16 cellular contexts compared by ENCODE assay signal in genomic region chr3:186152361-186152798, GRCh38. TPM values are rescaled to one million over a fixed set of nuclear protein-coding genes. Genes with fewer than 3 reads are reported as not detected.
A peak's percentile ranks its signal among the peaks of the same experiment; 100 is the strongest.
DNase-seq lines count a peak whose midpoint lies in the region; ATAC-seq, FAIRE-seq and TF ChIP-seq lines count a peak whose summit lies in the region.
"Had no signal": no experiment of that assay in that cellular context is flagged by ENCODE, and none has a peak within 500 bp of the region (broad histone marks: within the 10 kb centered on the region; RNA-seq: fewer than 3 reads in every experiment).

No MANE protein-coding gene starts in this region.

- H3K4me3 ChIP-seq in GM12878 = peak overlapping the region; percentile 34; the same call in 1 of the 2 replicates
- H3K4me3 ChIP-seq: GM23248, smooth muscle cell had no signal

- peaks cover 39 to 60% of the 10 kb centered on the region in 2 donors for H3K27me3 Mint-ChIP-seq in effector memory CD8-positive, alpha-beta T cell

- peaks cover 5 to 8% of the 10 kb centered on the region in 2 donors for H3K4me1 Mint-ChIP-seq in effector memory CD8-positive, alpha-beta T cell (ENCODE audit: low read depth in 2 of 2)

- in situ Hi-C loops in GM12878 (cut with MboI) = no loop called here

- H4K20me1 ChIP-seq in GM12878 (ENCODE audit: control insufficient read depth, insufficient read depth) = no peaks in the 10 kb centered on the region

- no peaks in the 10 kb centered on the region for H3K36me3 Mint-ChIP-seq in effector memory CD8-positive, alpha-beta T cell (ENCODE audit: insufficient read depth)
- H3K36me3 Mint-ChIP-seq: CD4-positive, CD25-positive, alpha-beta regulatory T cell; T-cell had no signal

- CTCF ChIA-PET in GM12878 (lab: Yijun Ruan, JAX) = interaction anchor here (0.7 to 1.6 kb wide), 11 partner anchors 10 to 388 kb away, joined by 3 to 7 read pairs (median 3); no protein-coding TSS in a partner anchor

- H3K27me3 ChIP-seq in GM12878 (replicated peaks in 1 of 2; ENCODE audit: control insufficient read depth in 2 of 2, insufficient read depth in 2 of 2, low read length in 1 of 2) = no peaks in the 10 kb centered on the region

- FAIRE-seq in GM12878 (lab: Jason Lieb, UNC) = no peak

- no peak for TF ChIP-seq EP300 in GM12878 (IDR thresholded peaks at IDR 0.05; ENCODE audit: borderline replicate concordance in 1 of 2, control insufficient read depth in 1 of 2, low read depth in 2 of 2, low read length in 2 of 2)

- no peak overlapping the region for H3K9ac ChIP-seq in GM12878 (ENCODE audit: control insufficient read depth, insufficient read depth, low read length)
- H3K9ac ChIP-seq: GM23248 had no signal

- peaks cover 28% of the 10 kb centered on the region for H3K4me1 ChIP-seq in GM12878 (ENCODE audit: control insufficient read depth, insufficient read depth, low read length)

- no peak overlapping the region for H3K4me3 Mint-ChIP-seq in effector memory CD8-positive, alpha-beta T cell
- H3K4me3 Mint-ChIP-seq: activated CD8-positive, alpha-beta T cell treated with anti-CD3 and anti-CD28 coated beads for 36 hours; activated naive CD4-positive, alpha-beta T cell treated with anti-CD3 and anti-CD28 coated beads for 36 hours; CD4-positive, CD25-positive, alpha-beta regulatory T cell; T-cell had no signal

- POLR2A ChIA-PET in GM12878 (lab: Charles Lee) = interaction anchor here (0.9 to 2.0 kb wide), 4 partner anchors 10 to 89 kb away, joined by 3 to 6 read pairs (median 3); no protein-coding TSS in a partner anchor

- ATAC-seq in GM18502 (IDR thresholded peaks at IDR 0.05; ENCODE audit: poor library complexity, unreplicated experiment) (peak; percentile 32), GM21515 (IDR thresholded peaks at IDR 0.05; ENCODE audit: unreplicated experiment) (peak; percentile 25), HG03135 (IDR thresholded peaks at IDR 0.05; ENCODE audit: unreplicated experiment) (peak; percentile 17), GM12878 (peak; percentile 50)
- no peak for ATAC-seq in effector memory CD8-positive, alpha-beta T cell (replicated peaks)
- ATAC-seq: T-cell had no signal

- H3K9me3 Mint-ChIP-seq in effector memory CD8-positive, alpha-beta T cell = no peaks in the 10 kb centered on the region
- H3K9me3 Mint-ChIP-seq: activated CD8-positive, alpha-beta T cell treated with anti-CD3 and anti-CD28 coated beads for 36 hours; activated naive CD4-positive, alpha-beta T cell treated with anti-CD3 and anti-CD28 coated beads for 36 hours; CD4-positive, CD25-positive, alpha-beta regulatory T cell; T-cell had no signal

- H2AFZ ChIP-seq in GM12878 (ENCODE audit: control insufficient read depth, low read depth, low read length) = peak overlapping the region; percentile 54
- H2AFZ ChIP-seq: GM23248 had no signal

- TF ChIP-seq CTCF in GM12878 (IDR thresholded peaks at IDR 0.05 in 2 of 3, conservative IDR thresholded peaks at IDR 0.05 in 1 of 3; ENCODE audit: control insufficient read depth in 2 of 3, extremely low read depth in 1 of 3, insufficient read depth in 1 of 3, low read depth in 3 of 3, low read length in 3 of 3) = no peak

- SMC1A ChIA-PET in GM12878 (lab: Charles Lee; ENCODE audit: uncharacterized antibody, unreplicated experiment) = interaction anchor here (0.6 to 2.6 kb wide), 15 partner anchors 11 to 388 kb away, joined by 3 to 12 read pairs (median 4); partner anchors contain the start of gene ETV5

- no peak for TF ChIP-seq POLR2A in GM12878 (IDR thresholded peaks at IDR 0.05; ENCODE audit: low read depth, low read length)

- H3K27ac ChIP-seq in GM12878 (ENCODE audit: control insufficient read depth, insufficient read depth) = peak overlapping the region; percentile 62
- H3K27ac ChIP-seq: GM23248 had no signal

- 20% methylated on average over 8 of the region's 8 CpGs for WGBS in GM12878 (ENCODE audit: insufficient coverage, insufficient replicate concordance, low lambda C conversion rate, missing lambda C conversion rate)

- no peaks in the 10 kb centered on the region for H3K36me3 ChIP-seq in GM12878 (ENCODE audit: control insufficient read depth in 2 of 2, insufficient read depth in 2 of 2, low read length in 1 of 2)

- peak overlapping the region; percentile 88 for H3K4me2 ChIP-seq in GM12878 (ENCODE audit: control insufficient read depth, insufficient read depth)
- H3K4me2 ChIP-seq: smooth muscle cell had no signal

- DNase-seq in GM12878 (ENCODE audit: low read depth, low spot score) = peak; percentile 7
- no peak for DNase-seq in GF-D8 (lab: John Stamatoyannopoulos, UW)
- no peak for DNase-seq in effector memory CD8-positive, alpha-beta T cell
- no peak for DNase-seq in GDM1 (lab: John Stamatoyannopoulos, UW)
- DNase-seq in middle frontal gyrus (ENCODE audit: extremely low spot score, low spot score) = no peak
- DNase-seq: activated CD8-positive, alpha-beta T cell treated with anti-CD3 and anti-CD28 coated beads for 36 hours; activated naive CD4-positive, alpha-beta T cell treated with anti-CD3 and anti-CD28 coated beads for 36 hours; GM23248; NCI-H146; NK-92 treated with Interleukin-12 subunit alpha and Interleukin-12 subunit beta, amount 100 ng/mL, for 24 hours had no signal

- RAD21 ChIA-PET in GM12878 (lab: Charles Lee; ENCODE audit: unreplicated experiment) = interaction anchor here (0.6 to 2.0 kb wide), 11 partner anchors 13 to 388 kb away, joined by 3 to 11 read pairs (median 4); no protein-coding TSS in a partner anchor

- BruUV-seq in GM12878 (replicated peaks; lab: Mats Ljungman, UMichigan) = no TSS peak

- H3K9me3 ChIP-seq in GM12878 (replicated peaks; ENCODE audit: control insufficient read depth, insufficient read depth, low read length) = no peaks in the 10 kb centered on the region

- intact Hi-C loops in GM12878 (cut with micrococcal nuclease; ENCODE audit: unreplicated experiment) = loop anchor here (5.0 kb wide), 3 partner anchors 45 to 90 kb away; partner anchors contain the start of gene ETV5

- TF ChIP-seq RAD21 in GM12878 (IDR thresholded peaks at IDR 0.05; ENCODE audit: insufficient read depth, low read depth, low read length) = no peak

- no peak overlapping the region for H3K27ac Mint-ChIP-seq in effector memory CD8-positive, alpha-beta T cell
- H3K27ac Mint-ChIP-seq: activated CD8-positive, alpha-beta T cell treated with anti-CD3 and anti-CD28 coated beads for 36 hours; activated naive CD4-positive, alpha-beta T cell treated with anti-CD3 and anti-CD28 coated beads for 36 hours; CD4-positive, CD25-positive, alpha-beta regulatory T cell; T-cell had no signal

- no peaks in the 10 kb centered on the region for H3K79me2 ChIP-seq in GM12878 (ENCODE audit: control insufficient read depth, insufficient read depth, low read length)

TF ChIP-seq in GM12878, 131 proteins besides CTCF, POLR2A, EP300 and RAD21:
- TF ChIP-seq MTA3 (IDR thresholded peaks at IDR 0.05; ENCODE audit: borderline replicate concordance, low read length) = 0 out of 2 replicates have a peak, but pooled peaks have one; percentile 20
- no peak for TF ChIP-seq SIX5 (IDR thresholded peaks at IDR 0.05; ENCODE audit: low read depth, low read length, severe bottlenecking)
- TF ChIP-seq RUNX3 (IDR thresholded peaks at IDR 0.05; ENCODE audit: low read length) = 0 out of 2 replicates have a peak, but pooled peaks have one; percentile 14

RNA-seq across cellular contexts. Expression of gene ETV5, which starts 43.5 kb away (rescaled TPM):
- total RNA-seq in GM12878 (2013; cell fraction: nucleolus; rRNA removed) = 39.6 and 39.8 TPM in 2 replicates
- total RNA-seq in GM12878 (2014; rRNA removed) (8.1 and 8.3 TPM in 2 replicates), GM12878 (2014; rRNA removed; fragmentation: Illumina TruSeq; extraction: Trizol) (5.9 and 6.3 TPM in 2 replicates), GM12878 (2021) (10.6 and 12.5 TPM in 2 replicates)
- polyA plus RNA-seq in GM12878 (2011; ENCODE audit: low read depth) = 2.9 TPM
- polyA plus RNA-seq in GM12878 (2011; rRNA removed) (5.4 and 6.0 TPM in 2 replicates), GM12878 (2014; fragmentation: Illumina TruSeq; extraction: Trizol) (6.7 and 7.8 TPM in 2 replicates), GM12878 (2014; fragmentation: Nextera tagmentation; extraction: Ambion mirVana) (1 to 10 TPM; 5.0 to 5.4 TPM), GM12878 (2014; rRNA removed) (7.0 and 7.8 TPM in 2 replicates), GM12878 (2016; fragmentation: Nextera tagmentation; extraction: Ambion mirVana) (10 to 100 TPM; 14.5 to 18.4 TPM)
- polyA plus RNA-seq in GM12878 (2011; cell fraction: cytosol; rRNA removed) = 4.1 and 5.4 TPM in 2 replicates
- 2.9 and 3.9 TPM in 2 replicates for polyA plus RNA-seq in GM12878 (2011; cell fraction: nucleus; rRNA removed)
- 4.4 and 6.2 TPM in 2 replicates for polyA plus RNA-seq in GM12878 (2012)
- polyA minus RNA-seq in GM12878 (2011; rRNA and poly(A)+ RNA removed) = 5.2 and 6.5 TPM in 2 replicates
- 4.5 and 4.9 TPM in 2 replicates for polyA minus RNA-seq in GM12878 (2011; cell fraction: cytosol; rRNA and poly(A)+ RNA removed)
- 2.9 and 8.4 TPM in 2 replicates for polyA minus RNA-seq in GM12878 (2011; cell fraction: nucleus; rRNA and poly(A)+ RNA removed)
- total RNA-seq: CD4-positive, CD25-positive, alpha-beta regulatory T cell had no signal
